11 cellular contexts compared by ENCODE assay signal in the genomic region with DNA sequence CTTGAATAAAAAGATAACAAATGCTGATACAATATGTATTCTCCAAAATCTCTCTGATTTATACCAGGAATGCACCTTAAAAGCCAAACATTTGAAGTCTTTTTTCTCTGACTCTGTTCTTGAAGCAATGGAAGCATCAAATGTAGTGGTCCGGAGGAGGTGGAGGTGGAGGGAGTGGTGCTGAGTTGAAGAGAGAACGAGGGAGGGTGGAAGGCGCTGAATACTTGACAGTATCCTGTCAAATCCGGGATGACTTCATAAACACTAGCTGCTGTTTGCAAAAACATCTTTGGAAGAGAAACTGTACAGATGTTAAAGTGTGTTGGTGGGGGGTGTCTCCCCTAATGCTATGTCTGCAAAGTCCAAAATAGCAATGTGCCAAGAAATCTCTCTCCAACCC.
"Had no signal": no experiment of that assay in that cellular context is flagged by ENCODE, and none has a peak within 500 bp of the region (broad histone marks: within the 10 kb centered on the region; RNA-seq: fewer than 3 reads in every experiment).

No MANE protein-coding gene starts in this region.

- DNase-seq: GM23248, GOT3, H7, H9, HCEC 1CT, HFFc6 had no signal

- H3K36me3 ChIP-seq: HAP-1 had no signal

- H3K9me3 ChIP-seq: HAP-1 had no signal

- H3K4me3 ChIP-seq: GM23248, GM23338, HAP-1 had no signal

- FAIRE-seq: H1, H54 had no signal

- H3K4me1 ChIP-seq: HAP-1 had no signal

- H3K27ac ChIP-seq: GM23248 had no signal

- ATAC-seq: GM23338, HCT116 had no signal
